Comparison of ENCODE assay signal across 13 cellular contexts in the genomic region with DNA sequence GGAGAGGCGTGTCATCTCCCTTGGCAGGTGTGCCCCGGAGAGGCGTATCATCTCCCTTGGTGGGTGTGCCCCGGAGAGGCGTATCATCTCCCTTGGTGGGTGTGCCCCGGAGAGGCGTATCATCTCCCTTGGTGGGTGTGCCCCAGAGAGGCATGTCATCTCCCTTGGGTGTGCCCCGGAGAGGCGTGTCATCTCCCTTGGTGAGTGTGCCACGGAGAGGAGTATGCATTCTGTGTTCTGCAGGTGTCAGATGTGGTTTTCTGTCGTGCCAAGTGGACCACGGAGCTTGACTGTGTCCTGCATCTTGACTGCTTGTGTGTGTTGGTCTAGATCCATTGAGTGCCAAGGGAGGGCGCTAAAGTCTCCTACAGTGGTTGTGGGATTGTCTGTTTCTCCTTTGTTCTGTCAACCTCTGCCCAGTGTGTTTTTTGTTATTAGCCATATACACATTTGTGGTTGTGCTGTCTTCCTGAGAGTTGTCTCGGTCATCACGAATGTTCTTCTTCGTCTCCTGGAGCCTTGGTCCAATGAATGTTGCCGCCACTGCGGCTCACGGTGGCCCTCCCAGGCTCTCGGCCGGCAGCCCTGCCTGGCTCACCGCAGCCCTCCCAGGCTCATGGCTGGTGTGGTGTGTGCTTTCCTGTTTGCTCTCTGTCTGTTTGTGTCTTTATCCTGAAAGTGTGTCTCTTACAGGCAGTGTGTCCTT.
A peak's percentile ranks its signal among the peaks of the same experiment; 100 is the strongest.
DNase-seq lines count a peak whose midpoint lies in the region; ATAC-seq and TF ChIP-seq lines count a peak whose summit lies in the region.
"Had no signal": no experiment of that assay in that cellular context is flagged by ENCODE, and none has a peak within 500 bp of the region (broad histone marks: within the 10 kb centered on the region; RNA-seq: fewer than 3 reads in every experiment).

No MANE protein-coding gene starts in this region.

- no peak overlapping the region for H3K4me3 Mint-ChIP-seq in stimulated activated effector memory CD8-positive, alpha-beta T cell treated with anti-CD3 and anti-CD28 coated beads, Interleukin-12 subunit alpha, Interleukin-12 subunit beta, amount 100 ng/mL, for 72 hours
- H3K4me3 Mint-ChIP-seq: activated T-cell treated with anti-CD3 and anti-CD28 coated beads, Interleukin-2, amount 50 U/mL, for 24 hours had no signal

- H3K4me3 ChIP-seq in gastroesophageal sphincter (no peak overlapping the region), testis (no peak overlapping the region)

- no peaks in the 10 kb centered on the region for H3K9me3 Mint-ChIP-seq in stimulated activated effector memory CD8-positive, alpha-beta T cell treated with anti-CD3 and anti-CD28 coated beads, Interleukin-12 subunit alpha, Interleukin-12 subunit beta, amount 100 ng/mL, for 72 hours
- H3K9me3 Mint-ChIP-seq: activated T-cell treated with anti-CD3 and anti-CD28 coated beads, Interleukin-2, amount 50 U/mL, for 24 hours had no signal

- DNase-seq in NAMALWA (ENCODE audit: low spot score) (peak; percentile 49), putamen (ENCODE audit: low spot score) (no peak), testis (no peak), NCI-H226 (no peak)
- no peak for DNase-seq in stimulated activated effector memory CD8-positive, alpha-beta T cell treated with anti-CD3 and anti-CD28 coated beads, Interleukin-12 subunit alpha, Interleukin-12 subunit beta, amount 100 ng/mL, for 72 hours (ENCODE audit: low spot score in 2 of 2)
- DNase-seq: activated T-cell treated with anti-CD3 and anti-CD28 coated beads, Interleukin-2, amount 50 U/mL, for 24 hours; midbrain; NCI-H510A; stimulated activated CD4-positive, alpha-beta T cell treated with anti-CD3 and anti-CD28 coated beads, Interleukin-12 subunit alpha, Interleukin-12 subunit beta, amount 100 ng/mL, for 4 hours; stimulated activated naive CD8-positive, alpha-beta T cell treated with anti-CD3 and anti-CD28 coated beads, Interleukin-15, Interleukin-2, amounts not matched to agents 100 U/mL and 50 U/mL, for 24 hours; T-helper 1 cell had no signal

- TF ChIP-seq CTCF in GM12873 (IDR thresholded peaks at IDR 0.05; ENCODE audit: insufficient read depth, low read depth, low read length, missing control alignments) = peak; percentile 46
- no peak for TF ChIP-seq CTCF in gastroesophageal sphincter (IDR thresholded peaks at IDR 0.05)
- no peak for TF ChIP-seq CTCF in testis (IDR thresholded peaks at IDR 0.05)

- TF ChIP-seq EP300 in gastroesophageal sphincter (IDR thresholded peaks at IDR 0.05) = no peak

- intact Hi-C loops in testis (cut with DNase I; ENCODE audit: low total_unique reads) = loop anchor here (5.0 to 10.0 kb wide), 2 partner anchors 117 to 250 kb away; no protein-coding TSS in a partner anchor

- no peaks in the 10 kb centered on the region for H3K27me3 ChIP-seq in gastroesophageal sphincter
- no peaks in the 10 kb centered on the region for H3K27me3 ChIP-seq in testis

- H3K4me1 Mint-ChIP-seq in stimulated activated effector memory CD8-positive, alpha-beta T cell treated with anti-CD3 and anti-CD28 coated beads, Interleukin-12 subunit alpha, Interleukin-12 subunit beta, amount 100 ng/mL, for 72 hours = peaks cover 31% of the 10 kb centered on the region

- H3K36me3 ChIP-seq in gastroesophageal sphincter (no peaks in the 10 kb centered on the region), testis (ENCODE audit: low read depth, missing control alignments) (no peaks in the 10 kb centered on the region)

- no peak for TF ChIP-seq POLR2A in gastroesophageal sphincter (IDR thresholded peaks at IDR 0.05)
- TF ChIP-seq POLR2A in testis (IDR thresholded peaks at IDR 0.05) = no peak

- H3K9me3 ChIP-seq in gastroesophageal sphincter (no peaks in the 10 kb centered on the region), testis (no peaks in the 10 kb centered on the region)

- no peak for ATAC-seq in gastroesophageal sphincter
- ATAC-seq in stimulated activated effector memory CD8-positive, alpha-beta T cell treated with anti-CD3 and anti-CD28 coated beads, Interleukin-12 subunit alpha, Interleukin-12 subunit beta, amount 100 ng/mL, for 72 hours = peak; percentile 33
- ATAC-seq: stimulated activated naive CD8-positive, alpha-beta T cell treated with anti-CD3 and anti-CD28 coated beads, Interleukin-15, Interleukin-2, amounts not matched to agents 100 U/mL and 50 U/mL, for 24 hours had no signal

- H3K4me1 ChIP-seq in gastroesophageal sphincter = peaks cover 17 to 99% (median 50%) of the 10 kb centered on the region in 3 donors
- H3K4me1 ChIP-seq in testis = peaks cover 40% of the 10 kb centered on the region

- H3K27ac ChIP-seq in gastroesophageal sphincter (peak overlapping the region; percentile 96 to 98 (median 96)), testis (peak overlapping the region in 1 of 2 donors; percentile 92)

- no peak overlapping the region for H3K27ac Mint-ChIP-seq in stimulated activated effector memory CD8-positive, alpha-beta T cell treated with anti-CD3 and anti-CD28 coated beads, Interleukin-12 subunit alpha, Interleukin-12 subunit beta, amount 100 ng/mL, for 72 hours
- H3K27ac Mint-ChIP-seq: activated T-cell treated with anti-CD3 and anti-CD28 coated beads, Interleukin-2, amount 50 U/mL, for 24 hours had no signal

- WGBS in gastroesophageal sphincter (ENCODE audit: low coverage in 1 of 2), 2 donors = 60 to 76% methylated on average over 3 to 10 of the region's 22 CpGs
- 91 to 93% methylated on average over 22 of the region's 22 CpGs for WGBS in testis, 2 donors

- H3K36me3 Mint-ChIP-seq in stimulated activated effector memory CD8-positive, alpha-beta T cell treated with anti-CD3 and anti-CD28 coated beads, Interleukin-12 subunit alpha, Interleukin-12 subunit beta, amount 100 ng/mL, for 72 hours = no peaks in the 10 kb centered on the region
